In genomic region chr16:74577882-74578366, GRCh38 we compare ENCODE assay signal across 9 cellular contexts. TPM values are rescaled to one million over a fixed set of nuclear protein-coding genes. Genes with fewer than 3 reads are reported as not detected.
A peak's percentile ranks its signal among the peaks of the same experiment; 100 is the strongest.
DNase-seq lines count a peak whose midpoint lies in the region; ATAC-seq and TF ChIP-seq lines count a peak whose summit lies in the region.
"Had no signal": no experiment of that assay in that cellular context is flagged by ENCODE, and none has a peak within 500 bp of the region (broad histone marks: within the 10 kb centered on the region; RNA-seq: fewer than 3 reads in every experiment).

No MANE protein-coding gene starts in this region.

- H4K20me1 ChIP-seq in GM23248 (ENCODE audit: insufficient read depth), result peaks cover 45% of the 10 kb centered on the region

- ATAC-seq in HG02840 (IDR thresholded peaks at IDR 0.05; ENCODE audit: low FRiP score, unreplicated experiment), result no peak

- H3K27me3 ChIP-seq in GM23248 (replicated peaks; ENCODE audit: insufficient read depth) (no peaks in the 10 kb centered on the region), H7 (ENCODE audit: control insufficient read depth, insufficient read depth, low read length) (no peaks in the 10 kb centered on the region)

- no peak overlapping the region for H2AFZ ChIP-seq in GM23248

- H3F3A ChIP-seq in GM23248 (ENCODE audit: insufficient read depth), result peaks cover 17% of the 10 kb centered on the region

- in situ Hi-C loops in GM23248 (cut with MboI), result no loop called here

- no peak overlapping the region for H3K9ac ChIP-seq in GM23248
- H3K9ac ChIP-seq in SK-N-MC (ENCODE audit: insufficient read length), result no peak overlapping the region

- peaks cover 16% of the 10 kb centered on the region for H3K4me1 ChIP-seq in GM23248 (ENCODE audit: insufficient read depth)

- TF ChIP-seq CTCF in AG10803 (conservative IDR thresholded peaks at IDR 0.05; ENCODE audit: low read length), result no peak

- H3K9me2 ChIP-seq in GM23248 (ENCODE audit: insufficient read depth), result no peaks in the 10 kb centered on the region

- H3K4me2 ChIP-seq in GM23248 (ENCODE audit: unreplicated experiment), result no peak overlapping the region

- H3K36me3 ChIP-seq in GM23248 (ENCODE audit: low read depth), result no peaks in the 10 kb centered on the region
- H3K36me3 ChIP-seq in SK-N-MC (ENCODE audit: insufficient read depth, low read length), result no peaks in the 10 kb centered on the region
- H3K36me3 ChIP-seq in H7 (replicated peaks; ENCODE audit: control insufficient read depth, insufficient read depth, low read length), result no peaks in the 10 kb centered on the region

- 45 to 47% methylated on average over 2 of the region's 2 CpGs for WGBS in GM23248 (ENCODE audit: low coverage in 1 of 2, low lambda C conversion rate in 2 of 2, missing lambda C conversion rate in 2 of 2), 2 experiments

- H3K79me2 ChIP-seq in GM23248 (ENCODE audit: insufficient read depth), result peaks cover 96% of the 10 kb centered on the region

- DNase-seq in AG10803 (ENCODE audit: low read depth) (peak; percentile 61), GM23248 (peak; percentile 83), SK-N-MC (ENCODE audit: low read depth, low spot score) (no peak), fibroblast of peridontal ligament (ENCODE audit: extremely low read depth) (peak; percentile 67), ecto neural progenitor cell (ENCODE audit: low spot score) (no peak), H7 (no peak), germinal center (ENCODE audit: low spot score) (no peak)
- DNase-seq: hypothalamus had no signal

- H3K9me3 ChIP-seq in GM23248 (ENCODE audit: low read depth), result no peaks in the 10 kb centered on the region
- H3K9me3 ChIP-seq in SK-N-MC (ENCODE audit: low read depth, low read length), result no peaks in the 10 kb centered on the region

- peak overlapping the region; percentile 35 for H3K27ac ChIP-seq in GM23248
- H3K27ac ChIP-seq in SK-N-MC, result peak overlapping the region; percentile 89

- H3K4me3 ChIP-seq in AG10803 (ENCODE audit: low read length) (no peak overlapping the region), GM23248 (0 out of 2 replicates have a peak overlapping the region, but pooled peaks have one; percentile 2), SK-N-MC (no peak overlapping the region), H7 (ENCODE audit: insufficient read depth, low read depth, low read length) (no peak overlapping the region)

RNA-seq across cellular contexts. Expression of gene GLG1, which starts 29.0 kb away (rescaled TPM):
- total RNA-seq in GM23248 (2014; rRNA removed; shearing (Covaris generic)), result 129 and 136 TPM in 2 replicates
- polyA plus RNA-seq in GM23248 (2016; fragmentation: Nextera tagmentation; extraction: Ambion mirVana), result 139 and 145 TPM in 2 replicates
- 61.4 and 84.8 TPM in 2 replicates for total RNA-seq in H7 (2014; rRNA removed; shearing (Covaris generic))

Comparison
In these comparisons a context has a peak if more than half of its experiments do, and no peak if none do; other contexts are left out.
1. DNase-seq: peak in AG10803 (single experiment), GM23248 (single experiment) and fibroblast of peridontal ligament (single experiment); none in SK-N-MC (single experiment), ecto neural progenitor cell (single experiment), H7 (single experiment) and germinal center (single experiment).